In the genomic region with DNA sequence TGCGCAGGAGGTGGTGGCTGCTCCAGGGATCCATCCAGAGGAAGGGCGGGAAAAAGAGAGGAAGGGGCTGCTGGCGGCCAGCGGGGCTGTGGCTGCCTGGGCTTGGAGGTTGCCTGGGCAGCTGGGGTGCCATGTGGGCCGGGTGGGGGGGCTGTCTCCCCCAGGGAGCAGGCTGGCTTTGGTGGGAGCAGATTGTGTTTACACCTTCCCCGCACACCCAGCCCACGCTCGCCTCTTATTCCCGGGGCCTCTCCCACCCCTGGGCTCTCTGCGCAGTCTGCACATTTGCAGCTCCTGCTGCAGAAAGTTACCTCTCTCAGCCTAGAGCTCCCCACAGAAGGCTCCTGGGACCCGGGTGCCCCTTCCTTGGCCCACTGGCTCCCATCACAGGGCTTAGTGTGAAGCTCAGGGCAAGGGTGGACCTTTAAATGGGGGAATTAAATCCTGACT, we compare ENCODE assay signal across 17 cellular contexts. TPM values are rescaled to one million over a fixed set of nuclear protein-coding genes. Genes with fewer than 3 reads are reported as not detected.
DNase-seq lines count a peak whose midpoint lies in the region; ATAC-seq, FAIRE-seq and TF ChIP-seq lines count a peak whose summit lies in the region.
"Had no signal": no experiment of that assay in that cellular context is flagged by ENCODE, and none has a peak within 500 bp of the region (broad histone marks: within the 10 kb centered on the region; RNA-seq: fewer than 3 reads in every experiment).

No MANE protein-coding gene starts in this region.

- ATAC-seq in heart right ventricle (no peak), left cardiac atrium (no peak), HG03039 (IDR thresholded peaks at IDR 0.05; ENCODE audit: unreplicated experiment) (no peak), GM19452 (IDR thresholded peaks at IDR 0.05; ENCODE audit: unreplicated experiment) (no peak)

- WGBS in heart right ventricle, 2 donors = 48 to 54% methylated on average over 8 to 11 of the region's 11 CpGs
- 82% methylated on average over 9 of the region's 11 CpGs; no CpG with 5 or more reads in 1 of the 2 experiments for WGBS in H1 (ENCODE audit: extremely low coverage in 1 of 2, insufficient coverage in 1 of 2, insufficient read length in 1 of 2, insufficient replicate concordance in 2 of 2, low coverage in 1 of 2, low lambda C conversion rate in 2 of 2, missing lambda C conversion rate in 1 of 2), 2 experiments

- H3K4me3 ChIP-seq in heart right ventricle (peak overlapping the region in 2 of 10 donors; percentile 10 to 24), H1 (ENCODE audit: extremely low read depth in 1 of 4, insufficient read depth in 2 of 4, low read depth in 3 of 4, low read length in 4 of 4) (no peak overlapping the region), neural progenitor cell (no peak overlapping the region), uterus (no peak overlapping the region)
- H3K4me3 ChIP-seq: esophagus squamous epithelium had no signal

- no peak overlapping the region for H2AK5ac ChIP-seq in H1 (ENCODE audit: low read depth, low read length)

- TF ChIP-seq EP300 in H1 (IDR thresholded peaks at IDR 0.05; ENCODE audit: borderline replicate concordance in 1 of 2, low read depth in 2 of 2, low read length in 2 of 2) = no peak

- H3F3A ChIP-seq in neural progenitor cell (ENCODE audit: low read depth) = peaks cover 21% of the 10 kb centered on the region

- no peak overlapping the region for H2BK120ac ChIP-seq in H1 (replicated peaks; ENCODE audit: low read depth, low read length)

- FAIRE-seq in H1 (lab: Jason Lieb, UNC) = no peak

- no peak for TF ChIP-seq POLR2A in H1 (IDR thresholded peaks at IDR 0.05; ENCODE audit: control extremely low read depth in 1 of 2, low read depth in 2 of 2, low read length in 2 of 2)
- no peak for TF ChIP-seq POLR2A in uterus (IDR thresholded peaks at IDR 0.05)

- no peaks in the 10 kb centered on the region for H3K36me3 Mint-ChIP-seq in neural progenitor cell

- peak overlapping the region; percentile 76 for H3K4me3 Mint-ChIP-seq in neural progenitor cell
- H3K4me3 Mint-ChIP-seq: T-helper 2 cell treated with Interferon-gamma antibody and Interleukin-4, amounts not matched to agents 5 μg/mL and 100 μg/mL, for 36 hours had no signal

- H3K27me3 Mint-ChIP-seq in neural progenitor cell (ENCODE audit: insufficient read depth, low read depth) = peaks cover 9% of the 10 kb centered on the region

- H2BK15ac ChIP-seq in H1 (ENCODE audit: low read length) = 0 out of 2 replicates have a peak overlapping the region, but pooled peaks have one; percentile 48

- no peak overlapping the region for H3K56ac ChIP-seq in H1 (replicated peaks; ENCODE audit: insufficient read length, low read depth, low read length)

- no peak overlapping the region for H4K91ac ChIP-seq in H1 (replicated peaks; ENCODE audit: insufficient read length, low read length)

- TF ChIP-seq RAD21 in H1 (IDR thresholded peaks at IDR 0.05 in 1 of 2, conservative IDR thresholded peaks at IDR 0.05 in 1 of 2; ENCODE audit: low read depth in 2 of 2, low read length in 2 of 2) = no peak

- POLR2A ChIA-PET in H1 (lab: Charles Lee; ENCODE audit: partially characterized antibody) = interaction anchor here (0.6 to 3.7 kb wide), 7 partner anchors 8 to 126 kb away, joined by 3 to 27 read pairs (median 4); no protein-coding TSS in a partner anchor

- no peak overlapping the region for H3K27ac Mint-ChIP-seq in neural progenitor cell
- H3K27ac Mint-ChIP-seq: progenitor cell of endocrine pancreas; T-helper 2 cell treated with Interferon-gamma antibody and Interleukin-4, amounts not matched to agents 5 μg/mL and 100 μg/mL, for 36 hours had no signal

- H3K4me1 ChIP-seq in heart right ventricle (peaks cover 40 to 78% (median 59%) of the 10 kb centered on the region in 9 donors), H1 (replicated peaks in 1 of 4; ENCODE audit: control insufficient read depth in 3 of 4, insufficient read depth in 4 of 4, low read length in 3 of 4) (peaks cover 0 to 35% (median 16%) of the 10 kb centered on the region in 4 experiments; a peak in 6 of 7 replicates), neural progenitor cell (peaks cover 24% of the 10 kb centered on the region), uterus (peaks cover 0 to 3% of the 10 kb centered on the region in 2 donors)

- H2BK20ac ChIP-seq in H1 (ENCODE audit: low read length) = no peak overlapping the region

- H3K27me3 ChIP-seq in heart right ventricle (peaks cover 0 to 28% (median 0%) of the 10 kb centered on the region in 7 donors), H1 (replicated peaks in 1 of 4; ENCODE audit: control insufficient read depth in 3 of 4, extremely low read depth in 1 of 4, insufficient read depth in 3 of 4, low read length in 3 of 4) (peaks cover 0 to under 1% (median under 1%) of the 10 kb centered on the region in 4 experiments; a peak in 4 of 7 replicates), neural progenitor cell (peaks cover 27% of the 10 kb centered on the region), uterus (no peaks in the 10 kb centered on the region)

- H2AFZ ChIP-seq in H1 (ENCODE audit: low read length) = no peak overlapping the region
- no peak overlapping the region for H2AFZ ChIP-seq in neural progenitor cell (replicated peaks)

- peak overlapping the region; percentile 70 to 92 (median 85) for H3K27ac ChIP-seq in heart right ventricle
- no peak overlapping the region for H3K27ac ChIP-seq in H1 (ENCODE audit: low read depth, low read length)
- H3K27ac ChIP-seq in neural progenitor cell = no peak overlapping the region
- peak overlapping the region; percentile 18 to 43 for H3K27ac ChIP-seq in uterus
- H3K27ac ChIP-seq: KMS-11 had no signal

- H3K79me2 ChIP-seq in H1 (ENCODE audit: control insufficient read depth in 1 of 2, insufficient read depth in 2 of 2, low read length in 2 of 2) (no peaks in the 10 kb centered on the region; a peak in 1 of 4 replicates), neural progenitor cell (ENCODE audit: low read depth) (no peaks in the 10 kb centered on the region)

- H3K23me2 ChIP-seq in H1 (ENCODE audit: low read depth, low read length) = peaks cover 10% of the 10 kb centered on the region

- no peak for DNase-seq in heart right ventricle
- DNase-seq in left cardiac atrium = no peak
- no peak for DNase-seq in H1 (ENCODE audit: low read depth in 1 of 2, low spot score in 2 of 2)
- no peak for DNase-seq in neural progenitor cell (ENCODE audit: low spot score)
- no peak for DNase-seq in uterus
- no peak for DNase-seq in mucosa of gallbladder (ENCODE audit: low spot score)
- DNase-seq: activated CD4-positive, CD25-positive, alpha-beta regulatory T cell treated with anti-CD3 and anti-CD28 coated beads, Interleukin-2, amount 50 U/mL, for 72 hours; esophagus squamous epithelium; NCI-H226; SHP77; stimulated activated naive CD4-positive, alpha-beta T cell treated with Interleukin-2 at 50 U/mL for 16 hours had no signal

- H3K9me3 ChIP-seq in heart right ventricle = no peaks in the 10 kb centered on the region
- H3K9me3 ChIP-seq in H1 (ENCODE audit: insufficient read depth in 2 of 2, low read depth in 1 of 2, low read length in 1 of 2) = no peaks in the 10 kb centered on the region
- H3K9me3 ChIP-seq in neural progenitor cell (ENCODE audit: low read depth) = no peaks in the 10 kb centered on the region
- no peaks in the 10 kb centered on the region for H3K9me3 ChIP-seq in uterus
- H3K9me3 ChIP-seq: esophagus squamous epithelium had no signal

- CTCF ChIA-PET in H1 (lab: Charles Lee; ENCODE audit: partially characterized antibody) = interaction anchor here (0.8 to 15.6 kb wide), 15 partner anchors 9 to 199 kb away, joined by 3 to 260 read pairs (median 12); a partner anchor contains a TSS

- TF ChIP-seq CTCF in heart right ventricle (IDR thresholded peaks at IDR 0.05) = no peak
- no peak for TF ChIP-seq CTCF in H1 (IDR thresholded peaks at IDR 0.05; ENCODE audit: control extremely low read depth in 1 of 3, insufficient read depth in 1 of 3, low read depth in 1 of 3, low read length in 3 of 3)
- no peak for TF ChIP-seq CTCF in neural progenitor cell (IDR thresholded peaks at IDR 0.05)
- no peak for TF ChIP-seq CTCF in uterus (IDR thresholded peaks at IDR 0.05)

- no peak overlapping the region for H4K5ac ChIP-seq in H1 (ENCODE audit: insufficient read length, low read depth, low read length)

- H3K9ac ChIP-seq in H1 (replicated peaks in 1 of 4; ENCODE audit: extremely low read depth in 1 of 4, low read depth in 3 of 4, low read length in 3 of 4) (no peak overlapping the region), neural progenitor cell (no peak overlapping the region)
- H3K9ac ChIP-seq: KMS-11 had no signal

- H3K36me3 ChIP-seq in heart right ventricle = no peaks in the 10 kb centered on the region
- no peaks in the 10 kb centered on the region for H3K36me3 ChIP-seq in H1 (ENCODE audit: control insufficient read depth in 2 of 4, insufficient read depth in 4 of 4, low read length in 3 of 4)
- no peaks in the 10 kb centered on the region for H3K36me3 ChIP-seq in neural progenitor cell
- H3K36me3 ChIP-seq in uterus = no peaks in the 10 kb centered on the region
- H3K36me3 ChIP-seq: esophagus squamous epithelium had no signal

- H3K23ac ChIP-seq in H1 (ENCODE audit: insufficient read length) = no peak overlapping the region

- H3K4ac ChIP-seq in H1 (replicated peaks; ENCODE audit: insufficient read length, low read depth, low read length) = no peak overlapping the region

- H4K20me1 ChIP-seq in H1 (replicated peaks in 1 of 2; ENCODE audit: control insufficient read depth in 1 of 2, insufficient read depth in 2 of 2, low read length in 2 of 2) (peaks cover 0 to 7% of the 10 kb centered on the region in 2 experiments), neural progenitor cell (ENCODE audit: low read depth) (no peaks in the 10 kb centered on the region)

- no peak overlapping the region for H3K18ac ChIP-seq in H1 (ENCODE audit: extremely low read depth, low read length)

- intact Hi-C loops in heart right ventricle (cut with DNase I) = loop anchor here in 1 of 10 donors (10.0 kb wide), 1 partner anchor 180 kb away; a partner anchor contains a TSS
- intact Hi-C loops in left cardiac atrium (cut with DNase I) = no loop called here
- intact Hi-C loops in uterus (cut with DNase I; ENCODE audit: low total_unique reads) = no loop called here

- H3K9me3 Mint-ChIP-seq in neural progenitor cell = no peaks in the 10 kb centered on the region
- H3K9me3 Mint-ChIP-seq: T-helper 2 cell treated with Interferon-gamma antibody and Interleukin-4, amounts not matched to agents 5 μg/mL and 100 μg/mL, for 36 hours had no signal

- H2BK12ac ChIP-seq in H1 (ENCODE audit: low read depth, low read length) = no peak overlapping the region

- peaks cover 42% of the 10 kb centered on the region for H3K4me1 Mint-ChIP-seq in neural progenitor cell

- no peak overlapping the region for H3K14ac ChIP-seq in H1 (ENCODE audit: insufficient read length)

- no peaks in the 10 kb centered on the region for H3K79me1 ChIP-seq in H1 (ENCODE audit: low read depth, low read length)

- H4K8ac ChIP-seq in H1 (ENCODE audit: extremely low read depth, insufficient read depth, low read length) = no peak overlapping the region

- H2BK5ac ChIP-seq in H1 (ENCODE audit: low read depth, low read length) = no peak overlapping the region

- no peak overlapping the region for H3K4me2 ChIP-seq in H1 (ENCODE audit: insufficient read depth in 1 of 2, low read depth in 2 of 2, low read length in 2 of 2)
- no peak overlapping the region for H3K4me2 ChIP-seq in neural progenitor cell
- H3K4me2 ChIP-seq: KMS-11 had no signal

RNA-seq across cellular contexts. Expression of a gene that starts 5.1 kb away (rescaled TPM):
- total RNA-seq in heart right ventricle (1 to 10 TPM; 1.5 to 5.4 (median 2.4) TPM), left cardiac atrium (1 to 10 TPM; 5.5 to 7.7 TPM), neural progenitor cell (ENCODE audit: low replicate concordance) (0.09 TPM in 1 of 2 replicates, not detected in the other), uterus (10 to 100 TPM in 1 of 4 donors, under 1 TPM in 2, not detected in 1; 0.26 to 13.4 (median 0.69) TPM), mucosa of gallbladder (4.3 TPM)
- polyA plus RNA-seq in heart right ventricle (10 to 100 TPM in 1 of 2 donors, 1 to 10 TPM in 1; 3.7 to 17.3 TPM), H1 (2011; rRNA removed) (0.77 and 1.1 TPM in 2 replicates)
- total RNA-seq in H1 (2021; fragmentation: NEBNext Ultra II Directional; extraction: Animal tissue kit (Norgen Biotek cat#: 25700)) = 1.4 and 2.1 TPM in 2 replicates
- 1.4 TPM for polyA plus RNA-seq in H1 (2011; cell fraction: cytosol; rRNA removed)
- 3.1 TPM for polyA plus RNA-seq in H1 (2011; cell fraction: nucleus; rRNA removed)
- 1.1 to 1.6 TPM (median 1.5 TPM) in 4 replicates for polyA plus RNA-seq in H1 (2012, experiment 1 of 2)
- 2.3 TPM for polyA plus RNA-seq in H1 (2012, experiment 2 of 2)
- 2.0 TPM for polyA plus RNA-seq in H1 (2013, experiment 1 of 2)
- 1.5 TPM for polyA plus RNA-seq in H1 (2013, experiment 2 of 2)
- 0.12 and 0.22 TPM in 2 replicates for polyA minus RNA-seq in H1 (2011; rRNA and poly(A)+ RNA removed)
- not detected for polyA minus RNA-seq in H1 (2011; cell fraction: cytosol; rRNA and poly(A)+ RNA removed)
- 3.5 TPM for polyA minus RNA-seq in H1 (2011; cell fraction: nucleus; rRNA and poly(A)+ RNA removed)
- total RNA-seq: kidney epithelial cell had no signal

RNA-seq across cellular contexts. Expression of a gene that starts 7.4 kb away (rescaled TPM):
- 10 to 100 TPM in 9 of 10 donors, 1 to 10 TPM in 1; 9.3 to 50.5 (median 17.9) TPM for total RNA-seq in heart right ventricle
- polyA plus RNA-seq in heart right ventricle = 10 to 100 TPM; 36.0 to 57.7 TPM
- total RNA-seq in left cardiac atrium = 10 to 100 TPM; 45.7 to 70.8 TPM
- total RNA-seq in H1 (2021; fragmentation: NEBNext Ultra II Directional; extraction: Animal tissue kit (Norgen Biotek cat#: 25700)) = 3.7 and 4.0 TPM in 2 replicates
- polyA plus RNA-seq in H1 (2011; rRNA removed) = 2.7 and 3.3 TPM in 2 replicates
- polyA plus RNA-seq in H1 (2011; cell fraction: cytosol; rRNA removed) = 1.7 TPM
- 1.7 TPM for polyA plus RNA-seq in H1 (2011; cell fraction: nucleus; rRNA removed)
- 1.4 to 3.4 TPM (median 2.9 TPM) in 4 replicates for polyA plus RNA-seq in H1 (2012, experiment 1 of 2)
- polyA plus RNA-seq in H1 (2012, experiment 2 of 2) = 4.0 TPM
- 2.8 TPM for polyA plus RNA-seq in H1 (2013, experiment 1 of 2)
- 2.8 TPM for polyA plus RNA-seq in H1 (2013, experiment 2 of 2)
- polyA minus RNA-seq in H1 (2011; rRNA and poly(A)+ RNA removed) = 0.19 and 1.4 TPM in 2 replicates
- polyA minus RNA-seq in H1 (2011; cell fraction: cytosol; rRNA and poly(A)+ RNA removed) = 0.66 TPM
- polyA minus RNA-seq in H1 (2011; cell fraction: nucleus; rRNA and poly(A)+ RNA removed) = 0.80 TPM
- total RNA-seq in neural progenitor cell (ENCODE audit: low replicate concordance) = 1.1 TPM in 1 of 2 replicates, not detected in the other
- 10 to 100 TPM in 2 of 4 donors, 1 to 10 TPM in 2; 7.8 to 33.2 (median 19.8) TPM for total RNA-seq in uterus
- total RNA-seq in mucosa of gallbladder = 14.7 TPM

RNA-seq across cellular contexts. Expression of a gene that starts 40.7 kb away (rescaled TPM):
- total RNA-seq in heart right ventricle = 1 to 10 TPM; 3.7 to 8.4 (median 6.1) TPM
- 1 to 10 TPM; 1.5 to 4.5 TPM for polyA plus RNA-seq in heart right ventricle
- total RNA-seq in left cardiac atrium = 1 to 10 TPM; 5.0 to 5.1 TPM
- total RNA-seq in H1 (2021; fragmentation: NEBNext Ultra II Directional; extraction: Animal tissue kit (Norgen Biotek cat#: 25700)) = not detected in 2 replicates
- 0.09 TPM in 1 of 2 replicates, not detected in the other for polyA plus RNA-seq in H1 (2011; rRNA removed)
- not detected for polyA plus RNA-seq in H1 (2011; cell fraction: cytosol; rRNA removed)
- polyA plus RNA-seq in H1 (2011; cell fraction: nucleus; rRNA removed) = not detected
- not detected in 4 replicates for polyA plus RNA-seq in H1 (2012, experiment 1 of 2)
- polyA plus RNA-seq in H1 (2012, experiment 2 of 2) = not detected
- polyA plus RNA-seq in H1 (2013, experiment 1 of 2) = not detected
- polyA plus RNA-seq in H1 (2013, experiment 2 of 2) = not detected
- polyA minus RNA-seq in H1 (2011; rRNA and poly(A)+ RNA removed) = not detected in 2 replicates
- polyA minus RNA-seq in H1 (2011; cell fraction: cytosol; rRNA and poly(A)+ RNA removed) = not detected
- polyA minus RNA-seq in H1 (2011; cell fraction: nucleus; rRNA and poly(A)+ RNA removed) = not detected
- 0.28 TPM in 1 of 2 replicates, not detected in the other for total RNA-seq in neural progenitor cell (ENCODE audit: low replicate concordance)
- 1 to 10 TPM in 2 of 4 donors, under 1 TPM in 1, not detected in 1; 0.59 to 9.5 (median 5.3) TPM for total RNA-seq in uterus
- 2.4 TPM for total RNA-seq in mucosa of gallbladder

RNA-seq across cellular contexts. Expression of a gene that starts 43.7 kb away (rescaled TPM):
- total RNA-seq in heart right ventricle (10 to 100 TPM in 4 of 10 donors, 1 to 10 TPM in 6; 6.5 to 33.1 (median 7.7) TPM), left cardiac atrium (10 to 100 TPM; 16.0 to 18.9 TPM), neural progenitor cell (ENCODE audit: low replicate concordance) (0.79 and 5.0 TPM in 2 replicates), uterus (10 to 100 TPM in 2 of 4 donors, 1 to 10 TPM in 2; 3.8 to 26.1 (median 8.4) TPM), mucosa of gallbladder (48.8 TPM)
- polyA plus RNA-seq in heart right ventricle (10 to 100 TPM; 13.5 to 27.0 TPM), H1 (2011; rRNA removed) (21.2 and 27.9 TPM in 2 replicates)
- total RNA-seq in H1 (2021; fragmentation: NEBNext Ultra II Directional; extraction: Animal tissue kit (Norgen Biotek cat#: 25700)) = 25.9 and 26.2 TPM in 2 replicates
- polyA plus RNA-seq in H1 (2011; cell fraction: cytosol; rRNA removed) = 15.5 TPM
- 46.6 TPM for polyA plus RNA-seq in H1 (2011; cell fraction: nucleus; rRNA removed)
- polyA plus RNA-seq in H1 (2012, experiment 1 of 2) = 16.4 to 25.4 TPM (median 22.4 TPM) in 4 replicates
- polyA plus RNA-seq in H1 (2012, experiment 2 of 2) = 15.6 TPM
- 30.8 TPM for polyA plus RNA-seq in H1 (2013, experiment 1 of 2)
- polyA plus RNA-seq in H1 (2013, experiment 2 of 2) = 30.3 TPM
- polyA minus RNA-seq in H1 (2011; rRNA and poly(A)+ RNA removed) = 12.5 and 16.5 TPM in 2 replicates
- 16.4 TPM for polyA minus RNA-seq in H1 (2011; cell fraction: cytosol; rRNA and poly(A)+ RNA removed)
- polyA minus RNA-seq in H1 (2011; cell fraction: nucleus; rRNA and poly(A)+ RNA removed) = 22.9 TPM

Comparison
In these comparisons a context has a peak if more than half of its experiments do, and no peak if none do; other contexts are left out.
1. H3K27ac ChIP-seq: peak in heart right ventricle (10 of 10) and uterus (2 of 2); none in H1 (single experiment) and neural progenitor cell (single experiment).